17 cellular contexts compared by ENCODE assay signal in the genomic region with DNA sequence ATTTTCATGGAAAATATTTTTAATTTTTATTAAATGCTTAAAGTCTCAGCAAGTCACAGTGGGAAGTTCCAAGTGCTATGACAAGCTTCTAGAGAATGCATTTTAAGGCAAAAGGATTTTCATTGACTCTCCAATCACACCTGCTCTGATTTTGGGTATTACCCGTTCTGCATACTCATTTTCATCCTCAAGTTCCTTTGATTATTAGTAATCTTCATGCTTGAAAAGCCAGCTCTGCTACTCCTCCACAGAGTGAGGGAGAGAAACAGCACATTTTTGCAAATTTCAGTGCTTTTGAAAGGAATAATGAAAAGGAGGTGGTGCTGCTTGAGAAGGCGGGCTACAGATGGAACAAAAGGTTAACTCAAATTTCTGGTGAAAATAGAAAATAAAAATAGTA.
DNase-seq lines count a peak whose midpoint lies in the region; ATAC-seq lines count a peak whose summit lies in the region.
"Had no signal": no experiment of that assay in that cellular context is flagged by ENCODE, and none has a peak within 500 bp of the region (broad histone marks: within the 10 kb centered on the region; RNA-seq: fewer than 3 reads in every experiment).

No MANE protein-coding gene starts in this region.

- no peak overlapping the region for H3K4me3 Mint-ChIP-seq in activated CD8-positive, alpha-beta T cell treated with anti-CD3 and anti-CD28 coated beads, Interleukin-2, amount 10 ng/mL, durations not matched to agents 7 days and 5 days
- H3K4me3 Mint-ChIP-seq: CD4-positive, CD25-positive, alpha-beta regulatory T cell had no signal

- DNase-seq in NCI-H1694 treated with DMSO at 0.1 percent for 48 hours (lab: John Stamatoyannopoulos, UW), result no peak
- DNase-seq in NCI-H2081 treated with DMSO at 0.1 percent for 48 hours (lab: John Stamatoyannopoulos, UW), result no peak
- DNase-seq in activated CD4-positive, alpha-beta T cell treated with anti-CD3 and anti-CD28 coated beads for 1 hour, result no peak
- no peak for DNase-seq in activated CD8-positive, alpha-beta T cell treated with anti-CD3 and anti-CD28 coated beads, Interleukin-2, amount 10 ng/mL, durations not matched to agents 7 days and 5 days
- DNase-seq: CD4-positive, CD25-positive, alpha-beta regulatory T cell; DMS79; KG1; NCI-H1092 treated with DMSO at 0.1 percent for 48 hours; NCI-H2081; NCI-H2171 treated with DMSO at 0.1 percent for 48 hours; NCI-H526; OCI-M1; T-helper 9 cell had no signal

- no peaks in the 10 kb centered on the region for H3K9me3 Mint-ChIP-seq in activated CD8-positive, alpha-beta T cell treated with anti-CD3 and anti-CD28 coated beads, Interleukin-2, amount 10 ng/mL, durations not matched to agents 7 days and 5 days (ENCODE audit: insufficient read depth)

- CTCF ChIA-PET in activated CD8-positive, alpha-beta T cell treated with anti-CD3 and anti-CD28 coated beads, Interleukin-2, amount 10 ng/mL, durations not matched to agents 7 days and 5 days (lab: Charles Lee), result no interaction called here

- POLR2A ChIA-PET in activated CD8-positive, alpha-beta T cell treated with anti-CD3 and anti-CD28 coated beads, Interleukin-2, amount 10 ng/mL, durations not matched to agents 7 days and 5 days (lab: Charles Lee), result no interaction called here

- H3K27me3 Mint-ChIP-seq in activated CD8-positive, alpha-beta T cell treated with anti-CD3 and anti-CD28 coated beads, Interleukin-2, amount 10 ng/mL, durations not matched to agents 7 days and 5 days (ENCODE audit: low read depth), result no peaks in the 10 kb centered on the region
- H3K27me3 Mint-ChIP-seq: CD4-positive, CD25-positive, alpha-beta regulatory T cell had no signal

- H3K36me3 Mint-ChIP-seq in activated CD8-positive, alpha-beta T cell treated with anti-CD3 and anti-CD28 coated beads, Interleukin-2, amount 10 ng/mL, durations not matched to agents 7 days and 5 days (ENCODE audit: low read depth), result no peaks in the 10 kb centered on the region
- H3K36me3 Mint-ChIP-seq: CD4-positive, CD25-positive, alpha-beta regulatory T cell had no signal

- peak; percentile 62 for ATAC-seq in GM18511 (IDR thresholded peaks at IDR 0.05; ENCODE audit: unreplicated experiment)
- ATAC-seq in GM19463 (IDR thresholded peaks at IDR 0.05; ENCODE audit: unreplicated experiment), result peak; percentile 56
- ATAC-seq in HG03039 (IDR thresholded peaks at IDR 0.05; ENCODE audit: unreplicated experiment), result peak; percentile 55
- ATAC-seq in activated CD8-positive, alpha-beta T cell treated with anti-CD3 and anti-CD28 coated beads, Interleukin-2, amount 10 ng/mL, durations not matched to agents 7 days and 5 days, result no peak
- ATAC-seq: HepG2 had no signal

- H3K4me1 Mint-ChIP-seq in activated CD8-positive, alpha-beta T cell treated with anti-CD3 and anti-CD28 coated beads, Interleukin-2, amount 10 ng/mL, durations not matched to agents 7 days and 5 days (ENCODE audit: low read depth), result no peaks in the 10 kb centered on the region
- H3K4me1 Mint-ChIP-seq: CD4-positive, CD25-positive, alpha-beta regulatory T cell had no signal

- no peak overlapping the region for H3K27ac Mint-ChIP-seq in activated CD8-positive, alpha-beta T cell treated with anti-CD3 and anti-CD28 coated beads, Interleukin-2, amount 10 ng/mL, durations not matched to agents 7 days and 5 days
- H3K27ac Mint-ChIP-seq: CD4-positive, CD25-positive, alpha-beta regulatory T cell had no signal
